Comparison of ENCODE assay signal across 8 cellular contexts in genomic region chr16:83701494-83701893, GRCh38.
DNase-seq lines count a peak whose midpoint lies in the region; ATAC-seq and TF ChIP-seq lines count a peak whose summit lies in the region.

No MANE protein-coding gene starts in this region.

- no peak overlapping the region for H3K4me3 ChIP-seq in HL-60 (replicated peaks; ENCODE audit: insufficient read depth, low read length)
- H3K4me3 ChIP-seq in WERI-Rb-1 (ENCODE audit: low read depth, low read length) = no peak overlapping the region

- peak; percentile 30 for DNase-seq in COLO829 (ENCODE audit: low spot score)
- DNase-seq in HL-60 (ENCODE audit: low read depth in 1 of 2, low spot score in 1 of 2) = peak; percentile 3 to 50
- peak; percentile 57 for DNase-seq in UCSD-AML1 (lab: John Stamatoyannopoulos, UW; ENCODE audit: unreplicated experiment)
- peak; percentile 58 for DNase-seq in kidney tubule cell (ENCODE audit: low spot score)
- DNase-seq in WERI-Rb-1 = no peak
- DNase-seq in germinal center (ENCODE audit: low spot score) = no peak

- TF ChIP-seq CTCF in HL-60 (IDR thresholded peaks at IDR 0.05; ENCODE audit: insufficient read depth, low read length) (no peak), WERI-Rb-1 (IDR thresholded peaks at IDR 0.05; ENCODE audit: low read depth, low read length) (no peak)

- H3K27me3 ChIP-seq in HL-60 (ENCODE audit: insufficient read depth, poor library complexity, severe bottlenecking) = no peaks in the 10 kb centered on the region
- H3K27me3 ChIP-seq in WERI-Rb-1 (ENCODE audit: insufficient read depth, low read depth, severe bottlenecking) = no peaks in the 10 kb centered on the region

- H3K36me3 ChIP-seq in WERI-Rb-1 = no peaks in the 10 kb centered on the region

- no peaks in the 10 kb centered on the region for H3K9me3 ChIP-seq in WERI-Rb-1 (ENCODE audit: severe bottlenecking)

- H3K27ac ChIP-seq in HL-60 (replicated peaks) = no peak overlapping the region
- H3K27ac ChIP-seq in WERI-Rb-1 = no peak overlapping the region

- no peak for ATAC-seq in GM21619 (IDR thresholded peaks at IDR 0.05; ENCODE audit: unreplicated experiment)
- no peak for ATAC-seq in HG03135 (IDR thresholded peaks at IDR 0.05; ENCODE audit: unreplicated experiment)

Comparison
In these comparisons a context has a peak if more than half of its experiments do, and no peak if none do; other contexts are left out.
1. DNase-seq: peak in COLO829 (single experiment), HL-60 (2 of 2), UCSD-AML1 (single experiment) and kidney tubule cell (single experiment); none in WERI-Rb-1 (single experiment) and germinal center (single experiment).